1 cellular context compared by ENCODE assay signal in the genomic region with DNA sequence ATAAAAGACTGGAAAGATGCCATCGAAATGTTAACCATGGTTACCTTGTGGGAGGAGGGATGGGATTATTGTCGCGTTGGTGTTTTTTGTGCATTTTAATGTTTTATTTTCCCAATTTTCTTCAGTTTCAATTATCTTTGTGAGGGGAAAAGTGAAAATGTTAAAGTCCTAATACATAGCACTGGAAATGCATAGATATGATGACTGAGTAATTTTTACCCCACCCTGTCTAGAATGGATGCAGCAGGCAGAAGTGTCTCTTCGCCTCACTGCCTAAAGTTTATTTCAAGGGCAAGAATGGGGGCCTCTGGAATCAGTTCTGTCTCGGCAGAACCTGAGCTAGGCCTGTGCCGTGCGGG.
TF ChIP-seq lines count a peak whose summit lies in the region.

No MANE protein-coding gene starts in this region.

TF ChIP-seq in HepG2, 621 proteins besides CTCF, POLR2A, EP300 and RAD21:
- no peak for TF ChIP-seq SATB2 (CRISPR knock-in tag; IDR thresholded peaks at IDR 0.05)
- TF ChIP-seq ATRX (CRISPR knock-in tag; IDR thresholded peaks at IDR 0.05; ENCODE audit: borderline replicate concordance) = no peak
- TF ChIP-seq THAP11 (CRISPR knock-in tag; IDR thresholded peaks at IDR 0.05) = no peak
- TF ChIP-seq MAFK (conservative IDR thresholded peaks at IDR 0.05 in 1 of 2, IDR thresholded peaks at IDR 0.05 in 1 of 2; ENCODE audit: low read length in 2 of 2) = peak; percentile 26 to 53; a peak in 3 of 4 replicates
- TF ChIP-seq, protein P1, sequence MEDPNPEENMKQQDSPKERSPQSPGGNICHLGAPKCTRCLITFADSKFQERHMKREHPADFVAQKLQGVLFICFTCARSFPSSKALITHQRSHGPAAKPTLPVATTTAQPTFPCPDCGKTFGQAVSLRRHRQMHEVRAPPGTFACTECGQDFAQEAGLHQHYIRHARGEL (CRISPR knock-in tag; IDR thresholded peaks at IDR 0.05) = no peak
